ENCODE assay signal across 7 cellular contexts in the genomic region with DNA sequence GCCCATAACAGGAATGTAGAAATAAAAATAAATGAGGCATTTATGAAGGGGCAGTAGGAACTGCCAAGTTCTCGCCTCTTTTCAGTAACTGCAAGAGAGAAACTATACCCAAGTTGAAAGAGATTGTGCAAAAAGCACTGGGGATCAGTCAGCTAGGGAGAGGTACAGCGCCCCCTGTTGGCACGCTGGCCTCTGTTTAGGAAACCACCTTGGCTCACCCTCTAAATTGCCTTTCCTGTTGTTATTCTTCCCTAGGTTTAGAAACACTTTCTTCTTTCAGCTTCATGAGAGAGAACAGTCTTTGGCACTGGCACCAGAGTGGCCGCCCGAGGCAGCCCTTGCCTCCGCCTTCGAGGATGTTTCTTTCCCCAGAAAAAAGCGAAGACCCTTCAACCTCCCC.
DNase-seq lines count a peak whose midpoint lies in the region; ATAC-seq, FAIRE-seq and TF ChIP-seq lines count a peak whose summit lies in the region.

No MANE protein-coding gene starts in this region.

- no peak overlapping the region for H3K27ac Mint-ChIP-seq in activated CD4-positive, alpha-beta T cell treated with anti-CD3 and anti-CD28 coated beads, Interleukin-2, amount 10 ng/mL, durations not matched to agents 7 days and 5 days

- H4K20me1 ChIP-seq in H1 (replicated peaks in 1 of 2; ENCODE audit: control insufficient read depth in 1 of 2, insufficient read depth in 2 of 2, low read length in 2 of 2) = no peaks in the 10 kb centered on the region

- H3K9me3 Mint-ChIP-seq in activated CD4-positive, alpha-beta T cell treated with anti-CD3 and anti-CD28 coated beads, Interleukin-2, amount 10 ng/mL, durations not matched to agents 7 days and 5 days = no peaks in the 10 kb centered on the region

- CTCF ChIA-PET in activated CD4-positive, alpha-beta T cell treated with anti-CD3 and anti-CD28 coated beads, Interleukin-2, amount 10 ng/mL, durations not matched to agents 7 days and 5 days (lab: Charles Lee) = interaction anchor here (0.8 kb wide), 1 partner anchor 24 kb away, joined by 3 read pairs; no protein-coding TSS in a partner anchor
- CTCF ChIA-PET in H1 (lab: Charles Lee; ENCODE audit: partially characterized antibody) = interaction anchor here (0.6 to 5.7 kb wide), 15 partner anchors 8 to 610 kb away, joined by 3 to 54 read pairs (median 3); no protein-coding TSS in a partner anchor

- FAIRE-seq in H1 (lab: Jason Lieb, UNC) = peak; percentile 82

- in situ Hi-C loops in GM13976 (cut with MboI; ENCODE audit: low sequenced_read_pairs, unreplicated experiment) = loop anchor here (10.0 kb wide), 1 partner anchor 385 kb away; no protein-coding TSS in a partner anchor

- H3K4ac ChIP-seq in H1 (replicated peaks; ENCODE audit: insufficient read length, low read depth, low read length) = no peak overlapping the region

- no peaks in the 10 kb centered on the region for H3K36me3 Mint-ChIP-seq in activated CD4-positive, alpha-beta T cell treated with anti-CD3 and anti-CD28 coated beads, Interleukin-2, amount 10 ng/mL, durations not matched to agents 7 days and 5 days (ENCODE audit: low read depth)

- no peaks in the 10 kb centered on the region for H3K27me3 ChIP-seq in H1 (replicated peaks in 1 of 4; ENCODE audit: control insufficient read depth in 3 of 4, extremely low read depth in 1 of 4, insufficient read depth in 3 of 4, low read length in 3 of 4)

- no peak overlapping the region for H2BK20ac ChIP-seq in H1 (ENCODE audit: low read length)

- no peak overlapping the region for H2BK5ac ChIP-seq in H1 (ENCODE audit: low read depth, low read length)

- no peak overlapping the region for H3K4me3 Mint-ChIP-seq in activated CD4-positive, alpha-beta T cell treated with anti-CD3 and anti-CD28 coated beads, Interleukin-2, amount 10 ng/mL, durations not matched to agents 7 days and 5 days

- H3K23ac ChIP-seq in H1 (ENCODE audit: insufficient read length) = no peak overlapping the region

- H3K36me3 ChIP-seq in H1 (ENCODE audit: control insufficient read depth in 2 of 4, insufficient read depth in 4 of 4, low read length in 3 of 4) (no peaks in the 10 kb centered on the region), mucosa of descending colon (ENCODE audit: low read depth) (no peaks in the 10 kb centered on the region)

- H3K4me2 ChIP-seq in H1 (ENCODE audit: insufficient read depth in 1 of 2, low read depth in 2 of 2, low read length in 2 of 2) = peak overlapping the region; percentile 39 to 42; a peak in 2 of 4 replicates

- no peak overlapping the region for H4K91ac ChIP-seq in H1 (replicated peaks; ENCODE audit: insufficient read length, low read length)

- H3K9ac ChIP-seq in H1 (replicated peaks in 1 of 4; ENCODE audit: extremely low read depth in 1 of 4, low read depth in 3 of 4, low read length in 3 of 4) = no peak overlapping the region

- WGBS in H1 (ENCODE audit: extremely low coverage in 1 of 2, insufficient coverage in 1 of 2, insufficient read length in 1 of 2, insufficient replicate concordance in 2 of 2, low coverage in 1 of 2, low lambda C conversion rate in 2 of 2, missing lambda C conversion rate in 1 of 2), 2 experiments = 13% methylated on average over 8 of the region's 8 CpGs; no CpG with 5 or more reads in 1 of the 2 experiments

- no peak overlapping the region for H3K18ac ChIP-seq in H1 (ENCODE audit: extremely low read depth, low read length)

- H2BK120ac ChIP-seq in H1 (replicated peaks; ENCODE audit: low read depth, low read length) = no peak overlapping the region

- H3K27me3 Mint-ChIP-seq in activated CD4-positive, alpha-beta T cell treated with anti-CD3 and anti-CD28 coated beads, Interleukin-2, amount 10 ng/mL, durations not matched to agents 7 days and 5 days = no peaks in the 10 kb centered on the region

- H2BK15ac ChIP-seq in H1 (ENCODE audit: low read length) = no peak overlapping the region

- intact Hi-C loops in mucosa of descending colon (cut with DNase I, micrococcal nuclease) = loop anchor here in 1 of 2 donors (10.0 kb wide), 1 partner anchor 375 kb away; no protein-coding TSS in a partner anchor

- H2AFZ ChIP-seq in H1 (ENCODE audit: low read length) = no peak overlapping the region

- H3K79me1 ChIP-seq in H1 (ENCODE audit: low read depth, low read length) = no peaks in the 10 kb centered on the region

- peak overlapping the region in 1 of 4 experiments; percentile 26; a peak in 1 of 8 replicates for H3K4me3 ChIP-seq in H1 (ENCODE audit: extremely low read depth in 1 of 4, insufficient read depth in 2 of 4, low read depth in 3 of 4, low read length in 4 of 4)
- H3K4me3 ChIP-seq in mucosa of descending colon = no peak overlapping the region

- DNase-seq in GM13976 (ENCODE audit: low spot score) (peak; percentile 42), NCI-H2081 treated with DMSO at 0.1 percent for 48 hours (lab: John Stamatoyannopoulos, UW) (peak; percentile 20), H1 (ENCODE audit: low read depth in 1 of 2, low spot score in 2 of 2) (peak in 1 of 2 experiments; percentile 83), mucosa of descending colon (peak; percentile 60 to 89 (median 79)), DMS114 treated with DMSO at 0.1 percent for 48 hours (lab: John Stamatoyannopoulos, UW; ENCODE audit: unreplicated experiment) (no peak)
- DNase-seq in activated CD4-positive, alpha-beta T cell treated with anti-CD3 and anti-CD28 coated beads, Interleukin-2, amount 10 ng/mL, durations not matched to agents 7 days and 5 days = peak; percentile 57
- DNase-seq in stimulated activated naive CD4-positive, alpha-beta T cell treated with Interleukin-2 at 50 U/mL for 16 hours (lab: John Stamatoyannopoulos, UW) = peak; percentile 18

- H2BK12ac ChIP-seq in H1 (ENCODE audit: low read depth, low read length) = no peak overlapping the region

- H3K23me2 ChIP-seq in H1 (ENCODE audit: low read depth, low read length) = no peaks in the 10 kb centered on the region

- H4K5ac ChIP-seq in H1 (ENCODE audit: insufficient read length, low read depth, low read length) = no peak overlapping the region

- TF ChIP-seq EP300 in H1 (IDR thresholded peaks at IDR 0.05; ENCODE audit: borderline replicate concordance in 1 of 2, low read depth in 2 of 2, low read length in 2 of 2) = no peak

- TF ChIP-seq POLR2A in H1 (IDR thresholded peaks at IDR 0.05; ENCODE audit: control extremely low read depth in 1 of 2, low read depth in 2 of 2, low read length in 2 of 2) = no peak

- peak; percentile 77 to 78 for TF ChIP-seq RAD21 in H1 (IDR thresholded peaks at IDR 0.05 in 1 of 2, conservative IDR thresholded peaks at IDR 0.05 in 1 of 2; ENCODE audit: low read depth in 2 of 2, low read length in 2 of 2)

- TF ChIP-seq CTCF in GM13976 (IDR thresholded peaks at IDR 0.05; ENCODE audit: borderline replicate concordance, control extremely low read depth, extremely low read depth, insufficient read depth, missing control alignments) (peak; percentile 55), H1 (IDR thresholded peaks at IDR 0.05; ENCODE audit: control extremely low read depth in 1 of 3, insufficient read depth in 1 of 3, low read depth in 1 of 3, low read length in 3 of 3) (peak; percentile 61 to 75 (median 73); a peak in 3 of 4 replicates), mucosa of descending colon (IDR thresholded peaks at IDR 0.05) (peak; percentile 47)

- H3K4me1 Mint-ChIP-seq in activated CD4-positive, alpha-beta T cell treated with anti-CD3 and anti-CD28 coated beads, Interleukin-2, amount 10 ng/mL, durations not matched to agents 7 days and 5 days = no peaks in the 10 kb centered on the region

- no peak overlapping the region for H3K27ac ChIP-seq in H1 (ENCODE audit: low read depth, low read length)

- no peaks in the 10 kb centered on the region for H3K79me2 ChIP-seq in H1 (ENCODE audit: control insufficient read depth in 1 of 2, insufficient read depth in 2 of 2, low read length in 2 of 2)

- H3K56ac ChIP-seq in H1 (replicated peaks; ENCODE audit: insufficient read length, low read depth, low read length) = no peak overlapping the region

- H3K4me1 ChIP-seq in H1 (replicated peaks in 1 of 4; ENCODE audit: control insufficient read depth in 3 of 4, insufficient read depth in 4 of 4, low read length in 3 of 4) = 0 out of 7 replicates have a peak, but pooled peaks cover 0 to 2% (median 0%) of the 10 kb centered on the region in 4 experiments
- H3K4me1 ChIP-seq in mucosa of descending colon (ENCODE audit: low read depth) = no peaks in the 10 kb centered on the region

- H2AK5ac ChIP-seq in H1 (ENCODE audit: low read depth, low read length) = no peak overlapping the region

- no peaks in the 10 kb centered on the region for H3K9me3 ChIP-seq in H1 (ENCODE audit: insufficient read depth in 2 of 2, low read depth in 1 of 2, low read length in 1 of 2)
- H3K9me3 ChIP-seq in mucosa of descending colon = no peaks in the 10 kb centered on the region

- POLR2A ChIA-PET in activated CD4-positive, alpha-beta T cell treated with anti-CD3 and anti-CD28 coated beads, Interleukin-2, amount 10 ng/mL, durations not matched to agents 7 days and 5 days (lab: Charles Lee) = no interaction called here
- POLR2A ChIA-PET in H1 (lab: Charles Lee; ENCODE audit: partially characterized antibody) = interaction anchor here (1.7 to 2.0 kb wide), 2 partner anchors 343 to 346 kb away, joined by 4 to 7 read pairs; no protein-coding TSS in a partner anchor

- no peak overlapping the region for H3K14ac ChIP-seq in H1 (ENCODE audit: insufficient read length)

- peak; percentile 86 for ATAC-seq in mucosa of descending colon

- H4K8ac ChIP-seq in H1 (ENCODE audit: extremely low read depth, insufficient read depth, low read length) = no peak overlapping the region

TF ChIP-seq in H1, 55 proteins besides CTCF, POLR2A, EP300 and RAD21:
- TF ChIP-seq SIX5 (IDR thresholded peaks at IDR 0.05; ENCODE audit: low read depth, low read length) = no peak
- 0 out of 2 replicates have a peak, but pooled peaks have one; percentile 19 for TF ChIP-seq YY1 (IDR thresholded peaks at IDR 0.05; ENCODE audit: low read depth, low read length)
- 0 out of 2 replicates have a peak, but pooled peaks have one; percentile 35 for TF ChIP-seq CEBPB (IDR thresholded peaks at IDR 0.05; ENCODE audit: low read depth, low read length)
- TF ChIP-seq KDM4A (IDR thresholded peaks at IDR 0.05; ENCODE audit: low read depth, low read length, severe bottlenecking) = no peak
